9 cellular contexts compared by ENCODE assay signal in genomic region chr2:61620244-61621159, GRCh38.
DNase-seq lines count a peak whose midpoint lies in the region; ATAC-seq and TF ChIP-seq lines count a peak whose summit lies in the region.
"Had no signal": no experiment of that assay in that cellular context is flagged by ENCODE, and none has a peak within 500 bp of the region (broad histone marks: within the 10 kb centered on the region; RNA-seq: fewer than 3 reads in every experiment).

No MANE protein-coding gene starts in this region.

- H3K27me3 ChIP-seq in GM06990 (replicated peaks; ENCODE audit: control insufficient read depth, insufficient read depth, low read length): no peaks in the 10 kb centered on the region
- H3K27me3 ChIP-seq in adipocyte (replicated peaks; ENCODE audit: control insufficient read depth, insufficient read depth, low read length): peaks cover 7% of the 10 kb centered on the region
- no peaks in the 10 kb centered on the region for H3K27me3 ChIP-seq in CD4-positive, alpha-beta memory T cell (ENCODE audit: insufficient read depth, low read length)

- H3K27me3 Mint-ChIP-seq in CD4-positive, alpha-beta memory T cell: peaks cover 0 to 2% of the 10 kb centered on the region in 2 donors
- H3K27me3 Mint-ChIP-seq: naive thymus-derived CD8-positive, alpha-beta T cell had no signal

- H3K9ac ChIP-seq in adipocyte (ENCODE audit: low read length): no peak overlapping the region

- no peaks in the 10 kb centered on the region for H3K36me3 Mint-ChIP-seq in CD4-positive, alpha-beta memory T cell
- H3K36me3 Mint-ChIP-seq: naive thymus-derived CD8-positive, alpha-beta T cell had no signal

- POLR2A ChIA-PET in CD4-positive, alpha-beta memory T cell (lab: Charles Lee; ENCODE audit: partially characterized antibody): no interaction called here

- no peak for ATAC-seq in Right ventricle myocardium superior (ENCODE audit: poor library complexity)
- ATAC-seq: naive thymus-derived CD8-positive, alpha-beta T cell had no signal

- H3K4me1 ChIP-seq in adipocyte (ENCODE audit: control insufficient read depth, insufficient read depth, low read length): peaks cover 9% of the 10 kb centered on the region
- H3K4me1 ChIP-seq in CD4-positive, alpha-beta memory T cell (ENCODE audit: insufficient read depth, low read length): no peaks in the 10 kb centered on the region

- DNase-seq in GM06990 (ENCODE audit: extremely low read depth, insufficient read length) (peak; percentile 7), HT1080 (ENCODE audit: low read depth) (peak; percentile 94), adipocyte (ENCODE audit: low read depth) (peak; percentile 70), mesenteric fat pad (ENCODE audit: low spot score) (peak; percentile 11), Right ventricle myocardium superior (no peak), C1 segment of cervical spinal cord (lab: John Stamatoyannopoulos, UW) (no peak)
- no peak for DNase-seq in CD4-positive, alpha-beta memory T cell
- DNase-seq: naive thymus-derived CD8-positive, alpha-beta T cell had no signal

- intact Hi-C loops in Right ventricle myocardium superior (cut with DNase I): no loop called here
- intact Hi-C loops in CD4-positive, alpha-beta memory T cell (cut with micrococcal nuclease): no loop called here

- CTCF ChIA-PET in CD4-positive, alpha-beta memory T cell (lab: Charles Lee; ENCODE audit: partially characterized antibody): no interaction called here

- no peak for TF ChIP-seq CTCF in GM06990 (IDR thresholded peaks at IDR 0.05; ENCODE audit: insufficient read depth, low read length, poor library complexity, severe bottlenecking)

- no peak overlapping the region for H3K27ac ChIP-seq in CD4-positive, alpha-beta memory T cell (ENCODE audit: low read depth, low read length)
- H3K27ac ChIP-seq: VCaP had no signal

- H3K4me3 ChIP-seq in GM06990 (replicated peaks; ENCODE audit: low read depth, low read length) (no peak overlapping the region), adipocyte (ENCODE audit: low read length) (no peak overlapping the region)
- no peak overlapping the region for H3K4me3 ChIP-seq in CD4-positive, alpha-beta memory T cell (ENCODE audit: low read length in 2 of 2)

- H3K36me3 ChIP-seq in GM06990 (ENCODE audit: control insufficient read depth, insufficient read depth, low read length): no peaks in the 10 kb centered on the region
- H3K36me3 ChIP-seq in adipocyte (ENCODE audit: control insufficient read depth, insufficient read depth, low read length, severe bottlenecking): no peaks in the 10 kb centered on the region
- H3K36me3 ChIP-seq in CD4-positive, alpha-beta memory T cell (ENCODE audit: insufficient read depth, low read length): no peaks in the 10 kb centered on the region

- H3K4me3 Mint-ChIP-seq in CD4-positive, alpha-beta memory T cell: no peak overlapping the region
- H3K4me3 Mint-ChIP-seq: naive thymus-derived CD8-positive, alpha-beta T cell had no signal

- no peaks in the 10 kb centered on the region for H3K4me1 Mint-ChIP-seq in CD4-positive, alpha-beta memory T cell
- H3K4me1 Mint-ChIP-seq: naive thymus-derived CD8-positive, alpha-beta T cell had no signal

- H3K9me3 Mint-ChIP-seq in CD4-positive, alpha-beta memory T cell: peaks cover 0 to 2% (median 0%) of the 10 kb centered on the region in 8 donors
- H3K9me3 Mint-ChIP-seq: naive thymus-derived CD8-positive, alpha-beta T cell had no signal

- H3K27ac Mint-ChIP-seq in CD4-positive, alpha-beta memory T cell: no peak overlapping the region
- H3K27ac Mint-ChIP-seq: naive thymus-derived CD8-positive, alpha-beta T cell had no signal

- no peaks in the 10 kb centered on the region for H3K9me3 ChIP-seq in adipocyte (ENCODE audit: control insufficient read depth, low read length)
- no peaks in the 10 kb centered on the region for H3K9me3 ChIP-seq in CD4-positive, alpha-beta memory T cell (ENCODE audit: control insufficient read depth in 1 of 2, low read length in 2 of 2)

Comparison
In these comparisons a context has a peak if more than half of its experiments do, and no peak if none do; other contexts are left out.
1. DNase-seq: peak in GM06990 (single experiment), HT1080 (single experiment), adipocyte (single experiment) and mesenteric fat pad (single experiment); none in Right ventricle myocardium superior (single experiment), CD4-positive, alpha-beta memory T cell (0 of 5) and C1 segment of cervical spinal cord (0 of 14).